Comparison of ENCODE assay signal across 20 cellular contexts in genomic region chr9:96068511-96068910, GRCh38.
"Had no signal": no experiment of that assay in that cellular context is flagged by ENCODE, and none has a peak within 500 bp of the region (broad histone marks: within the 10 kb centered on the region; RNA-seq: fewer than 3 reads in every experiment).

No MANE protein-coding gene starts in this region.

- H3K27ac ChIP-seq: cardiac muscle cell, lower lobe of right lung, upper lobe of right lung had no signal

- H3K4me1 ChIP-seq: lower lobe of right lung, upper lobe of right lung had no signal

- H3K9me3 ChIP-seq: lower lobe of right lung, mucosa of descending colon, upper lobe of right lung had no signal

- FAIRE-seq: endometrium, kidney had no signal

- H3K4me3 ChIP-seq: cardiac muscle cell, lower lobe of right lung, mucosa of descending colon, upper lobe of right lung had no signal

- H3K36me3 ChIP-seq: cardiac muscle cell, lower lobe of right lung, upper lobe of right lung had no signal

- DNase-seq: activated CD4-positive, alpha-beta T cell treated with anti-CD3 and anti-CD28 coated beads for 4 hours; activated CD4-positive, alpha-beta T cell treated with anti-CD3 and anti-CD28 coated beads, Interleukin-2, amount 50 U/mL, for 48 hours; activated CD4-positive, CD25-positive, alpha-beta regulatory T cell; activated naive CD4-positive, alpha-beta T cell treated with anti-CD3 and anti-CD28 coated beads, Interleukin-2, amount 50 U/mL, for 16 hours; activated naive CD8-positive, alpha-beta T cell treated with anti-CD3 and anti-CD28 coated beads, Interleukin-2, amount 50 U/mL, for 24 hours; activated T-cell treated with anti-CD3 and anti-CD28 coated beads, Interleukin-2, amount 50 U/mL, for 48 hours; effector CD4-positive, alpha-beta T cell; erythroblast; foreskin fibroblast; kidney; lower lobe of right lung; mesendoderm; mucosa of descending colon; nephron progenitor cell; stimulated activated CD4-positive, alpha-beta T cell treated with anti-CD3 and anti-CD28 coated beads, Interleukin-4, amount 100 ng/mL, for 1 hour; stimulated activated naive CD4-positive, alpha-beta T cell; T-helper 17 cell; upper lobe of right lung had no signal

- ATAC-seq: activated naive CD8-positive, alpha-beta T cell treated with anti-CD3 and anti-CD28 coated beads, Interleukin-2, amount 50 U/mL, for 24 hours; lower lobe of right lung; mucosa of descending colon; T-helper 17 cell; upper lobe of right lung had no signal

- H3K27me3 ChIP-seq: cardiac muscle cell, upper lobe of right lung had no signal
